Comparison of ENCODE assay signal across 8 cellular contexts in the genomic region with DNA sequence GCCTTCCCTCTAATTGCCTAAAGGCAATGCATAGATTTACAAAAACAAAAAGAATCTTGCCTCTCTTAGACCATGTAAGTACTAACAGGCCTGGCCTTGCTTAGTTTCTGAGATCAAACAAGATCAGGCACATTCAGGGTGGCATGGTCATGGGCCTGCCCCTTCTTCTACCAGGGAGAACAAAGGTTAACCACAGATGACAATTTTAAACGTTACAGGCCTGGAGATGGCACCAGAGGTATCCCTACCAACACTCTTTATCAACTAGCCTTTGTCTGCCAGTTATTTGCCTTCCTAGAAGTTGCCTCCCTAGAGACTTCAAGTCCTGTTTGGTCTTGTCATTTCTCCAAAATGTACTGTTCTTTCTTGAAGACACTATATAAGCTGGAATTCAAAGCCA.
DNase-seq lines count a peak whose midpoint lies in the region; ATAC-seq and TF ChIP-seq lines count a peak whose summit lies in the region.

No MANE protein-coding gene starts in this region.

- CTCF ChIA-PET in activated CD8-positive, alpha-beta memory T cell treated with anti-CD3 and anti-CD28 coated beads, Interleukin-2, amount 10 ng/mL, durations not matched to agents 7 days and 5 days (lab: Charles Lee) = no interaction called here

- no peaks in the 10 kb centered on the region for H3K27me3 Mint-ChIP-seq in activated CD8-positive, alpha-beta memory T cell treated with anti-CD3 and anti-CD28 coated beads, Interleukin-2, amount 10 ng/mL, durations not matched to agents 7 days and 5 days

- H3K27ac ChIP-seq in ovary = peak overlapping the region in 1 of 2 donors; percentile 59

- DNase-seq in Daoy (ENCODE audit: low read depth) (peak; percentile 18), left lobe of liver (ENCODE audit: low spot score) (peak; percentile 74), occipital lobe (lab: John Stamatoyannopoulos, UW) (no peak), erythroblast (lab: John Stamatoyannopoulos, UW) (no peak), ovary (no peak)
- no peak for DNase-seq in activated CD8-positive, alpha-beta memory T cell treated with anti-CD3 and anti-CD28 coated beads, Interleukin-2, amount 10 ng/mL, durations not matched to agents 7 days and 5 days

- no peaks in the 10 kb centered on the region for H3K4me1 Mint-ChIP-seq in activated CD8-positive, alpha-beta memory T cell treated with anti-CD3 and anti-CD28 coated beads, Interleukin-2, amount 10 ng/mL, durations not matched to agents 7 days and 5 days

- ATAC-seq in HG03469 (IDR thresholded peaks at IDR 0.05; ENCODE audit: unreplicated experiment) = peak; percentile 76
- ATAC-seq in SK-N-SH treated with all-trans-retinoic acid at 6 μM for 48 hours = peak; percentile 91
- ATAC-seq in left lobe of liver = peak; percentile 99
- no peak for ATAC-seq in activated CD8-positive, alpha-beta memory T cell treated with anti-CD3 and anti-CD28 coated beads, Interleukin-2, amount 10 ng/mL, durations not matched to agents 7 days and 5 days

- H3K4me3 ChIP-seq in ovary = no peak overlapping the region

- no peak for TF ChIP-seq CTCF in ovary (IDR thresholded peaks at IDR 0.05)

- H3K27ac Mint-ChIP-seq in activated CD8-positive, alpha-beta memory T cell treated with anti-CD3 and anti-CD28 coated beads, Interleukin-2, amount 10 ng/mL, durations not matched to agents 7 days and 5 days = no peak overlapping the region

- H3K27me3 ChIP-seq in ovary = no peaks in the 10 kb centered on the region

- H3K36me3 ChIP-seq in ovary = no peaks in the 10 kb centered on the region

- H3K4me1 ChIP-seq in ovary (ENCODE audit: insufficient read depth) = peaks cover 9% of the 10 kb centered on the region

- WGBS in ovary, 3 donors = 0 to 21% (median 10%) methylated on average over 1 of the region's 1 CpG

- no peaks in the 10 kb centered on the region for H3K36me3 Mint-ChIP-seq in activated CD8-positive, alpha-beta memory T cell treated with anti-CD3 and anti-CD28 coated beads, Interleukin-2, amount 10 ng/mL, durations not matched to agents 7 days and 5 days

- no peak overlapping the region for H3K4me3 Mint-ChIP-seq in activated CD8-positive, alpha-beta memory T cell treated with anti-CD3 and anti-CD28 coated beads, Interleukin-2, amount 10 ng/mL, durations not matched to agents 7 days and 5 days

- no peak for TF ChIP-seq EP300 in ovary (IDR thresholded peaks at IDR 0.05)

- intact Hi-C loops in ovary (cut with DNase I) = loop anchor here in 1 of 4 donors (10.0 kb wide), 1 partner anchor 431 kb away; no protein-coding TSS in a partner anchor

- no peaks in the 10 kb centered on the region for H3K9me3 Mint-ChIP-seq in activated CD8-positive, alpha-beta memory T cell treated with anti-CD3 and anti-CD28 coated beads, Interleukin-2, amount 10 ng/mL, durations not matched to agents 7 days and 5 days (ENCODE audit: low read depth)

- H3K9me3 ChIP-seq in ovary = no peaks in the 10 kb centered on the region

- TF ChIP-seq POLR2A in erythroblast (IDR thresholded peaks at IDR 0.05; ENCODE audit: low read length) (no peak), ovary (IDR thresholded peaks at IDR 0.05) (no peak)

TF ChIP-seq in SK-N-SH treated with all-trans-retinoic acid at 6 μM for 48 hours, 23 proteins besides CTCF, POLR2A, EP300 and RAD21:
- TF ChIP-seq ZNF70 (CRISPR knock-in tag; IDR thresholded peaks at IDR 0.05) (no peak), RARB (CRISPR knock-in tag; IDR thresholded peaks at IDR 0.05) (no peak), ZC3H10 (CRISPR knock-in tag; IDR thresholded peaks at IDR 0.05) (no peak), CSDC2 (CRISPR knock-in tag; IDR thresholded peaks at IDR 0.05) (no peak)
- TF ChIP-seq, protein P1, sequence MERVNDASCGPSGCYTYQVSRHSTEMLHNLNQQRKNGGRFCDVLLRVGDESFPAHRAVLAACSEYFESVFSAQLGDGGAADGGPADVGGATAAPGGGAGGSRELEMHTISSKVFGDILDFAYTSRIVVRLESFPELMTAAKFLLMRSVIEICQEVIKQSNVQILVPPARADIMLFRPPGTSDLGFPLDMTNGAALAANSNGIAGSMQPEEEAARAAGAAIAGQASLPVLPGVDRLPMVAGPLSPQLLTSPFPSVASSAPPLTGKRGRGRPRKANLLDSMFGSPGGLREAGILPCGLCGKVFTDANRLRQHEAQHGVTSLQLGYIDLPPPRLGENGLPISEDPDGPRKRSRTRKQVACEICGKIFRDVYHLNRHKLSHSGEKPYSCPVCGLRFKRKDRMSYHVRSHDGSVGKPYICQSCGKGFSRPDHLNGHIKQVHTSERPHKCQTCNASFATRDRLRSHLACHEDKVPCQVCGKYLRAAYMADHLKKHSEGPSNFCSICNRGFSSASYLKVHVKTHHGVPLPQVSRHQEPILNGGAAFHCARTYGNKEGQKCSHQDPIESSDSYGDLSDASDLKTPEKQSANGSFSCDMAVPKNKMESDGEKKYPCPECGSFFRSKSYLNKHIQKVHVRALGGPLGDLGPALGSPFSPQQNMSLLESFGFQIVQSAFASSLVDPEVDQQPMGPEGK (CRISPR knock-in tag; IDR thresholded peaks at IDR 0.05; ENCODE audit: borderline replicate concordance) = no peak
TF ChIP-seq in SK-N-SH treated with all-trans-retinoic acid at 6 μM for 48 hours: peak in this region for 0.

Comparison
In these comparisons a context has a peak if more than half of its experiments do, and no peak if none do; other contexts are left out.
1. DNase-seq: peak in Daoy (single experiment) and left lobe of liver (single experiment); none in occipital lobe (single experiment), activated CD8-positive, alpha-beta memory T cell treated with anti-CD3 and anti-CD28 coated beads, Interleukin-2, amount 10 ng/mL, durations not matched to agents 7 days and 5 days (single experiment), erythroblast (0 of 2) and ovary (0 of 5).